Comparison of ENCODE assay signal across 11 cellular contexts in the genomic region with DNA sequence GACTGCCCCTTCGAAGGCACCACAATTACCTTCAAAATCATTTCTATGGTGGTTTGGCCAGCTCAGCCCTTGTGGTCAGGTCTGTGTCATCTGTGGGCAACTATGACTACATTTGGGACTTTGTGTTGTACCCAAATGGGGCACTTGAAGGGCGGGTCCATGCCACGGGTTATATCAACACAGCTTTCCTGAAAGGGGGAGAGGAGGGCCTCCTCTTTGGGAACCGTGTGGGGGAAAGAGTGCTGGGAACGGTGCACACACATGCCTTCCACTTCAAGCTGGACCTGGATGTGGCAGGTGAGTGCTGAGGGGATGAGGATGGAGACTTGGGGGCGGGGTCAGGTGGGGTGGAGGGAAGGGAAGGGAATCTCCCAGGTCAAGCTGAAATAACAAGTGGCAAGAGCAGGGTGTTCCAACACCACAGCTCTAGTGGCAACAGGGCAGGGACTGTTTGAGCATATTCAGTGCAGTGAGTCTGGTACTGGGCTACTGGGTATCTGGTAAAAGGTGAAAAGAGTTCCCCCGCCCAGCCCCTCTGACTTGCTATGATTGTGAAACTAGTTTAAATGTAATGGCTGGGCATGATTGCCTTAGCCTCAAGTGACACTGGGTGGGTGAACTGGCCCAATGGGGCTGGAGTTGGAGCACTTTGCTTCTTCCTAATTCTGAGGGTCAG. TPM values are rescaled to one million over a fixed set of nuclear protein-coding genes. Genes with fewer than 3 reads are reported as not detected.
A peak's percentile ranks its signal among the peaks of the same experiment; 100 is the strongest.
DNase-seq lines count a peak whose midpoint lies in the region; ATAC-seq, FAIRE-seq and TF ChIP-seq lines count a peak whose summit lies in the region.
"Had no signal": no experiment of that assay in that cellular context is flagged by ENCODE, and none has a peak within 500 bp of the region (broad histone marks: within the 10 kb centered on the region; RNA-seq: fewer than 3 reads in every experiment).

No MANE protein-coding gene starts in this region.

- H3K4me1 Mint-ChIP-seq in activated naive CD8-positive, alpha-beta T cell treated with anti-CD3 and anti-CD28 coated beads, Interleukin-2, amount 50 U/mL, for 24 hours = peaks cover 26% of the 10 kb centered on the region

- H3K27me3 ChIP-seq in neutrophil = no peaks in the 10 kb centered on the region

- peaks cover 49% of the 10 kb centered on the region for H3K36me3 ChIP-seq in neutrophil

- no peak overlapping the region for H3K4me3 ChIP-seq in neutrophil (ENCODE audit: low read depth in 1 of 2, low read length in 1 of 2)
- H3K4me3 ChIP-seq: skin epidermis had no signal

- ATAC-seq in activated naive CD8-positive, alpha-beta T cell treated with anti-CD3 and anti-CD28 coated beads, Interleukin-2, amount 50 U/mL, for 24 hours = peak; percentile 89

- peak overlapping the region; percentile 54 for H3K27ac ChIP-seq in neutrophil

- H3K27me3 Mint-ChIP-seq in activated naive CD8-positive, alpha-beta T cell treated with anti-CD3 and anti-CD28 coated beads, Interleukin-2, amount 50 U/mL, for 24 hours = peaks cover 3% of the 10 kb centered on the region

- peak overlapping the region; percentile 84 for H3K27ac Mint-ChIP-seq in activated naive CD8-positive, alpha-beta T cell treated with anti-CD3 and anti-CD28 coated beads, Interleukin-2, amount 50 U/mL, for 24 hours

- in situ Hi-C loops in Caki2 (cut with HindIII; ENCODE audit: low pct_unique_long_range_greater_than_20kb, low sequenced_read_pairs) = no loop called here

- H3K36me3 Mint-ChIP-seq in activated naive CD8-positive, alpha-beta T cell treated with anti-CD3 and anti-CD28 coated beads, Interleukin-2, amount 50 U/mL, for 24 hours (ENCODE audit: low read depth) = peaks cover 37% of the 10 kb centered on the region

- no peak for TF ChIP-seq CTCF in neutrophil (IDR thresholded peaks at IDR 0.05)

- peak; percentile 26 for FAIRE-seq in HTR-8/SVneo (lab: Jason Lieb, UNC)
- FAIRE-seq: keratinocyte had no signal

- H3K4me3 Mint-ChIP-seq in activated naive CD8-positive, alpha-beta T cell treated with anti-CD3 and anti-CD28 coated beads, Interleukin-2, amount 50 U/mL, for 24 hours = peak overlapping the region; percentile 19

- peaks cover 60 to 61% of the 10 kb centered on the region in 2 experiments for H3K4me1 ChIP-seq in neutrophil (ENCODE audit: control insufficient read depth in 1 of 2, insufficient read depth in 1 of 2, low read depth in 1 of 2, low read length in 1 of 2)

- peak; percentile 56 for DNase-seq in Caki2 (ENCODE audit: low read depth)
- DNase-seq in HTR-8/SVneo (ENCODE audit: insufficient read length, low spot score) = no peak
- peak; percentile 69 for DNase-seq in activated naive CD8-positive, alpha-beta T cell treated with anti-CD3 and anti-CD28 coated beads, Interleukin-2, amount 50 U/mL, for 24 hours
- no peak for DNase-seq in NCI-H128 (lab: John Stamatoyannopoulos, UW; ENCODE audit: unreplicated experiment)
- no peak for DNase-seq in NCI-H1930 (lab: John Stamatoyannopoulos, UW)
- no peak for DNase-seq in NCI-H82 treated with DMSO at 0.1 percent for 48 hours (lab: John Stamatoyannopoulos, UW; ENCODE audit: unreplicated experiment)
- no peak for DNase-seq in OCI-M1 (lab: John Stamatoyannopoulos, UW)
- DNase-seq: RPMI8226 had no signal

- H3K9me3 Mint-ChIP-seq in activated naive CD8-positive, alpha-beta T cell treated with anti-CD3 and anti-CD28 coated beads, Interleukin-2, amount 50 U/mL, for 24 hours = no peaks in the 10 kb centered on the region

- H3K9me3 ChIP-seq in neutrophil = no peaks in the 10 kb centered on the region

RNA-seq across cellular contexts. Expression of a gene that starts 1.7 kb away (rescaled TPM):
- 0.38 TPM in 1 of 2 replicates, not detected in the other for total RNA-seq in Caki2 (2014; rRNA removed; shearing (Covaris generic); ENCODE audit: low replicate concordance)

RNA-seq across cellular contexts. Expression of a gene that starts 4.9 kb away (rescaled TPM):
- 0.17 TPM in 1 of 2 replicates, not detected in the other for total RNA-seq in Caki2 (2014; rRNA removed; shearing (Covaris generic); ENCODE audit: low replicate concordance)

RNA-seq across cellular contexts. Expression of a gene that starts 12.9 kb away (rescaled TPM):
- total RNA-seq in Caki2 (2014; rRNA removed; shearing (Covaris generic); ENCODE audit: low replicate concordance) = 61.1 and 83.1 TPM in 2 replicates

RNA-seq across cellular contexts. Expression of a gene that starts 22.0 kb away (rescaled TPM):
- 107 and 132 TPM in 2 replicates for total RNA-seq in Caki2 (2014; rRNA removed; shearing (Covaris generic); ENCODE audit: low replicate concordance)

RNA-seq across cellular contexts. Expression of a gene that starts 47.4 kb away (rescaled TPM):
- total RNA-seq in Caki2 (2014; rRNA removed; shearing (Covaris generic); ENCODE audit: low replicate concordance) = 0.09 TPM in 1 of 2 replicates, not detected in the other

Comparison
In these comparisons a context has a peak if more than half of its experiments do, and no peak if none do; other contexts are left out.
1. DNase-seq: peak in Caki2 (single experiment) and activated naive CD8-positive, alpha-beta T cell treated with anti-CD3 and anti-CD28 coated beads, Interleukin-2, amount 50 U/mL, for 24 hours (single experiment); none in HTR-8/SVneo (single experiment), NCI-H128 (single experiment), NCI-H1930 (0 of 2), NCI-H82 treated with DMSO at 0.1 percent for 48 hours (single experiment) and OCI-M1 (single experiment).